17 cellular contexts compared by ENCODE assay signal in genomic region chr2:156473445-156473844, GRCh38.
"Had no signal": no experiment of that assay in that cellular context is flagged by ENCODE, and none has a peak within 500 bp of the region (broad histone marks: within the 10 kb centered on the region; RNA-seq: fewer than 3 reads in every experiment).

No MANE protein-coding gene starts in this region.

- H3K27ac Mint-ChIP-seq: activated CD4-positive, alpha-beta memory T cell treated with anti-CD3 and anti-CD28 coated beads, Interleukin-2, amount 10 ng/mL, durations not matched to agents 7 days and 5 days; activated CD4-positive, alpha-beta T cell treated with anti-CD3 and anti-CD28 coated beads for 36 hours; activated naive CD8-positive, alpha-beta T cell; dendritic cell treated with granulocyte-macrophage colony-stimulating factor and Interleukin-4, amounts not matched to agents 40 ng/mL and 50 ng/mL, for 4 days had no signal

- H3K9me3 ChIP-seq: pancreas, sigmoid colon, thyroid gland had no signal

- H3K9me3 Mint-ChIP-seq: activated CD4-positive, alpha-beta memory T cell treated with anti-CD3 and anti-CD28 coated beads, Interleukin-2, amount 10 ng/mL, durations not matched to agents 7 days and 5 days; dendritic cell treated with granulocyte-macrophage colony-stimulating factor and Interleukin-4, amounts not matched to agents 40 ng/mL and 50 ng/mL, for 4 days had no signal

- FAIRE-seq: islet of Langerhans, pancreas, urothelium cell line had no signal

- H3K36me3 ChIP-seq: brain microvascular endothelial cell, pancreas, sigmoid colon, thyroid gland had no signal

- H3K27ac ChIP-seq: brain microvascular endothelial cell, pancreas, sigmoid colon, thyroid gland, VCaP had no signal

- H3K27me3 ChIP-seq: brain microvascular endothelial cell, pancreas, sigmoid colon, thyroid gland had no signal

- H3K4me3 ChIP-seq: pancreas, sigmoid colon, thyroid gland had no signal

- DNase-seq: activated CD4-positive, alpha-beta memory T cell treated with anti-CD3 and anti-CD28 coated beads, Interleukin-2, amount 10 ng/mL, durations not matched to agents 7 days and 5 days; activated CD4-positive, alpha-beta T cell treated with anti-CD3 and anti-CD28 coated beads for 36 hours; activated CD8-positive, alpha-beta memory T cell treated with anti-CD3 and anti-CD28 coated beads, Interleukin-2, amount 50 U/mL, for 4 hours; activated gamma-delta T cell treated with Interleukin-2 at 50 U/mL for 16 hours; brain microvascular endothelial cell; effector memory CD4-positive, alpha-beta T cell; pancreas; sigmoid colon; stimulated activated CD4-positive, alpha-beta T cell treated with anti-CD3 and anti-CD28 coated beads, Interleukin-12 subunit alpha, Interleukin-12 subunit beta, amount 100 ng/mL, for 4 hours; stimulated activated CD4-positive, alpha-beta T cell treated with anti-CD3 and anti-CD28 coated beads, Interleukin-2, amount 100 ng/mL, for 24 hours; T1000; thyroid gland had no signal

- H3K4me3 Mint-ChIP-seq: activated CD4-positive, alpha-beta memory T cell treated with anti-CD3 and anti-CD28 coated beads, Interleukin-2, amount 10 ng/mL, durations not matched to agents 7 days and 5 days; activated CD4-positive, alpha-beta T cell treated with anti-CD3 and anti-CD28 coated beads for 36 hours; activated naive CD8-positive, alpha-beta T cell; dendritic cell treated with granulocyte-macrophage colony-stimulating factor and Interleukin-4, amounts not matched to agents 40 ng/mL and 50 ng/mL, for 4 days had no signal
